ENCODE assay signal across 8 cellular contexts in the genomic region with DNA sequence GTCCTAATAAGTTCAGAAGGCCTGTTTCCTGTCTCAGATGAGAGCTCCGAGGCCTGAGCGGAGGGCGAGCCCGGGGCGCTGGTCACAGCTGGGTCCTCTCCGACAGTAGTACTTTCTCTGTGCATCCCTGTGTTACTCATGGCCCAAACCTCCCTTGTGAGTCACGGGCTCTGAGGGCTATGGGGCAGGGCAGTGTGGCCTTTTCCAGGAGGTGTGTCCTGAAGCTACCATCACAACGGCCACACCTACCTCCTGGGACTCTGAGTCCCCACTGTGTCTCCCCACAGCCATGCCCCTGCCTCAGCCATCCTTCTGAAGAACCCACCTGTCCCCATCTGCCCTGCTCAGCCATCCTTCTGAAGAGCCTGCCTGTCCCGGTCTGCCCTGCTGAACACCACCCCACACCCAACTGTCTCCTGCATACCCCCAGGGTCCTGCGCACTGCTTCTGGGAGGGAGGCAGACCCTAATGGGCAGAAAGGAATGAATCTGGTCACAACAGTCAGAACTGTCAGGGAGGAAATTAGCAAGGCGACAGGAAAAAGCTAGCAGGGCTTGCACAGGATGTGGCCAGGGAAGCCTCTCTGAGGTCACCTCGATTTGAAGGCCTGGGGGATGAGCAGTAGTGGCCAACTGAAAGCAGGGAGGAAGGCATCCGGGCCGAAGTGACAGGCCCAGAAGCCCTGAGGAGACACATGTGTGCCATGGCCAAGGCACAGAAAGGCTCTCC.
DNase-seq lines count a peak whose midpoint lies in the region; ATAC-seq and TF ChIP-seq lines count a peak whose summit lies in the region.

No MANE protein-coding gene starts in this region.

- H3F3A ChIP-seq in DOHH2 (ENCODE audit: control insufficient read depth, insufficient read depth) = no peaks in the 10 kb centered on the region

- 80% methylated on average over 12 of the region's 14 CpGs for WGBS in suprapubic skin

- TF ChIP-seq EP300 in suprapubic skin (IDR thresholded peaks at IDR 0.05) = no peak

- ATAC-seq in GM21825 (IDR thresholded peaks at IDR 0.05; ENCODE audit: unreplicated experiment) = peak; percentile 63
- peak; percentile 15; the same call in 1 of the 3 replicates for ATAC-seq in SK-N-SH treated with all-trans-retinoic acid at 6 μM for 48 hours

- no peaks in the 10 kb centered on the region for H3K9me3 ChIP-seq in DOHH2 (ENCODE audit: control insufficient read depth, insufficient read depth, low read length)
- H3K9me3 ChIP-seq in suprapubic skin = no peaks in the 10 kb centered on the region

- H3K4me3 ChIP-seq in DOHH2 (ENCODE audit: low read length) (no peak overlapping the region), suprapubic skin (no peak overlapping the region)

- TF ChIP-seq CTCF in DOHH2 (IDR thresholded peaks at IDR 0.05; ENCODE audit: low read depth, low read length, poor library complexity, severe bottlenecking) = no peak
- TF ChIP-seq CTCF in suprapubic skin (IDR thresholded peaks at IDR 0.05) = no peak

- no peaks in the 10 kb centered on the region for H3K27me3 ChIP-seq in DOHH2 (ENCODE audit: control insufficient read depth, low read length)
- no peaks in the 10 kb centered on the region for H3K27me3 ChIP-seq in suprapubic skin

- H3K27ac ChIP-seq in DOHH2 (ENCODE audit: low read depth, low read length) = no peak overlapping the region
- no peak overlapping the region for H3K27ac ChIP-seq in suprapubic skin

- H3K4me2 ChIP-seq in DOHH2 (ENCODE audit: low read length) = peak overlapping the region; percentile 8; the same call in 1 of the 2 replicates

- H3K79me2 ChIP-seq in DOHH2 (ENCODE audit: control insufficient read depth, low read length) = no peaks in the 10 kb centered on the region

- no peaks in the 10 kb centered on the region for H3K9me2 ChIP-seq in DOHH2 (replicated peaks; ENCODE audit: control insufficient read depth, low read length)

- no peaks in the 10 kb centered on the region for H4K20me1 ChIP-seq in DOHH2 (ENCODE audit: control insufficient read depth, insufficient read depth, low read depth, low read length)

- DNase-seq in glomerular visceral epithelial cell (ENCODE audit: extremely low spot score) = peak; percentile 71
- no peak for DNase-seq in epidermal melanocyte (ENCODE audit: insufficient read length, low spot score)
- no peak for DNase-seq in NCI-H2227 treated with DMSO at 0.1 percent for 48 hours (lab: John Stamatoyannopoulos, UW)
- DNase-seq in NCI-H1092 (lab: John Stamatoyannopoulos, UW) = no peak
- DNase-seq in suprapubic skin (ENCODE audit: low spot score in 2 of 2) = no peak

- TF ChIP-seq POLR2A in suprapubic skin (IDR thresholded peaks at IDR 0.05) = no peak

- H3K4me1 ChIP-seq in DOHH2 (ENCODE audit: control insufficient read depth, low read length) (peaks cover 16% of the 10 kb centered on the region), suprapubic skin (peaks cover 10% of the 10 kb centered on the region)

- H3K36me3 ChIP-seq in DOHH2 (ENCODE audit: control insufficient read depth, low read length) (no peaks in the 10 kb centered on the region), suprapubic skin (no peaks in the 10 kb centered on the region)

TF ChIP-seq in SK-N-SH treated with all-trans-retinoic acid at 6 μM for 48 hours, 23 proteins besides CTCF, POLR2A, EP300 and RAD21:
- TF ChIP-seq ZC3H10 (CRISPR knock-in tag; IDR thresholded peaks at IDR 0.05) (no peak), ZNF8 (CRISPR knock-in tag; IDR thresholded peaks at IDR 0.05) (no peak), CSDC2 (CRISPR knock-in tag; IDR thresholded peaks at IDR 0.05) (no peak), ZNF565 (CRISPR knock-in tag; conservative IDR thresholded peaks at IDR 0.05; ENCODE audit: low read depth) (no peak), GLIS3 (CRISPR knock-in tag; IDR thresholded peaks at IDR 0.05) (no peak), ESRRG (CRISPR knock-in tag; IDR thresholded peaks at IDR 0.05) (no peak), ISL1 (CRISPR knock-in tag; IDR thresholded peaks at IDR 0.05) (no peak), OSR1 (CRISPR knock-in tag; IDR thresholded peaks at IDR 0.05) (no peak), TOX (CRISPR knock-in tag; IDR thresholded peaks at IDR 0.05; ENCODE audit: borderline replicate concordance) (no peak), PPARA (CRISPR knock-in tag; IDR thresholded peaks at IDR 0.05; ENCODE audit: borderline replicate concordance) (no peak), RARB (CRISPR knock-in tag; IDR thresholded peaks at IDR 0.05) (no peak), TCF4 (CRISPR knock-in tag; IDR thresholded peaks at IDR 0.05; ENCODE audit: borderline replicate concordance) (no peak), SNAI2 (CRISPR knock-in tag; IDR thresholded peaks at IDR 0.05) (no peak), ARNTL (CRISPR knock-in tag; IDR thresholded peaks at IDR 0.05; ENCODE audit: borderline replicate concordance, low read depth) (no peak)
- TF ChIP-seq, protein P1, sequence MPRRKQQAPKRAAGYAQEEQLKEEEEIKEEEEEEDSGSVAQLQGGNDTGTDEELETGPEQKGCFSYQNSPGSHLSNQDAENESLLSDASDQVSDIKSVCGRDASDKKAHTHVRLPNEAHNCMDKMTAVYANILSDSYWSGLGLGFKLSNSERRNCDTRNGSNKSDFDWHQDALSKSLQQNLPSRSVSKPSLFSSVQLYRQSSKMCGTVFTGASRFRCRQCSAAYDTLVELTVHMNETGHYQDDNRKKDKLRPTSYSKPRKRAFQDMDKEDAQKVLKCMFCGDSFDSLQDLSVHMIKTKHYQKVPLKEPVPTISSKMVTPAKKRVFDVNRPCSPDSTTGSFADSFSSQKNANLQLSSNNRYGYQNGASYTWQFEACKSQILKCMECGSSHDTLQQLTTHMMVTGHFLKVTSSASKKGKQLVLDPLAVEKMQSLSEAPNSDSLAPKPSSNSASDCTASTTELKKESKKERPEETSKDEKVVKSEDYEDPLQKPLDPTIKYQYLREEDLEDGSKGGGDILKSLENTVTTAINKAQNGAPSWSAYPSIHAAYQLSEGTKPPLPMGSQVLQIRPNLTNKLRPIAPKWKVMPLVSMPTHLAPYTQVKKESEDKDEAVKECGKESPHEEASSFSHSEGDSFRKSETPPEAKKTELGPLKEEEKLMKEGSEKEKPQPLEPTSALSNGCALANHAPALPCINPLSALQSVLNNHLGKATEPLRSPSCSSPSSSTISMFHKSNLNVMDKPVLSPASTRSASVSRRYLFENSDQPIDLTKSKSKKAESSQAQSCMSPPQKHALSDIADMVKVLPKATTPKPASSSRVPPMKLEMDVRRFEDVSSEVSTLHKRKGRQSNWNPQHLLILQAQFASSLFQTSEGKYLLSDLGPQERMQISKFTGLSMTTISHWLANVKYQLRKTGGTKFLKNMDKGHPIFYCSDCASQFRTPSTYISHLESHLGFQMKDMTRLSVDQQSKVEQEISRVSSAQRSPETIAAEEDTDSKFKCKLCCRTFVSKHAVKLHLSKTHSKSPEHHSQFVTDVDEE (CRISPR knock-in tag; IDR thresholded peaks at IDR 0.05) = no peak
- TF ChIP-seq, protein P2, sequence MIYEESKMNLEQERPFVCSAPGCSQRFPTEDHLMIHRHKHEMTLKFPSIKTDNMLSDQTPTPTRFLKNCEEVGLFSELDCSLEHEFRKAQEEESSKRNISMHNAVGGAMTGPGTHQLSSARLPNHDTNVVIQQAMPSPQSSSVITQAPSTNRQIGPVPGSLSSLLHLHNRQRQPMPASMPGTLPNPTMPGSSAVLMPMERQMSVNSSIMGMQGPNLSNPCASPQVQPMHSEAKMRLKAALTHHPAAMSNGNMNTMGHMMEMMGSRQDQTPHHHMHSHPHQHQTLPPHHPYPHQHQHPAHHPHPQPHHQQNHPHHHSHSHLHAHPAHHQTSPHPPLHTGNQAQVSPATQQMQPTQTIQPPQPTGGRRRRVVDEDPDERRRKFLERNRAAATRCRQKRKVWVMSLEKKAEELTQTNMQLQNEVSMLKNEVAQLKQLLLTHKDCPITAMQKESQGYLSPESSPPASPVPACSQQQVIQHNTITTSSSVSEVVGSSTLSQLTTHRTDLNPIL (CRISPR knock-in tag; IDR thresholded peaks at IDR 0.05; ENCODE audit: low read depth) = no peak
- TF ChIP-seq, protein P3, sequence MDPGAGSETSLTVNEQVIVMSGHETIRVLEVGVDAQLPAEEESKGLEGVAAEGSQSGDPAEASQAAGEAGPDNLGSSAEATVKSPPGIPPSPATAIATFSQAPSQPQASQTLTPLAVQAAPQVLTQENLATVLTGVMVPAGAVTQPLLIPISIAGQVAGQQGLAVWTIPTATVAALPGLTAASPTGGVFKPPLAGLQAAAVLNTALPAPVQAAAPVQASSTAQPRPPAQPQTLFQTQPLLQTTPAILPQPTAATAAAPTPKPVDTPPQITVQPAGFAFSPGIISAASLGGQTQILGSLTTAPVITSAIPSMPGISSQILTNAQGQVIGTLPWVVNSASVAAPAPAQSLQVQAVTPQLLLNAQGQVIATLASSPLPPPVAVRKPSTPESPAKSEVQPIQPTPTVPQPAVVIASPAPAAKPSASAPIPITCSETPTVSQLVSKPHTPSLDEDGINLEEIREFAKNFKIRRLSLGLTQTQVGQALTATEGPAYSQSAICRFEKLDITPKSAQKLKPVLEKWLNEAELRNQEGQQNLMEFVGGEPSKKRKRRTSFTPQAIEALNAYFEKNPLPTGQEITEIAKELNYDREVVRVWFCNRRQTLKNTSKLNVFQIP (CRISPR knock-in tag; IDR thresholded peaks at IDR 0.05; ENCODE audit: borderline replicate concordance, low read depth) = no peak
- TF ChIP-seq, protein P4, sequence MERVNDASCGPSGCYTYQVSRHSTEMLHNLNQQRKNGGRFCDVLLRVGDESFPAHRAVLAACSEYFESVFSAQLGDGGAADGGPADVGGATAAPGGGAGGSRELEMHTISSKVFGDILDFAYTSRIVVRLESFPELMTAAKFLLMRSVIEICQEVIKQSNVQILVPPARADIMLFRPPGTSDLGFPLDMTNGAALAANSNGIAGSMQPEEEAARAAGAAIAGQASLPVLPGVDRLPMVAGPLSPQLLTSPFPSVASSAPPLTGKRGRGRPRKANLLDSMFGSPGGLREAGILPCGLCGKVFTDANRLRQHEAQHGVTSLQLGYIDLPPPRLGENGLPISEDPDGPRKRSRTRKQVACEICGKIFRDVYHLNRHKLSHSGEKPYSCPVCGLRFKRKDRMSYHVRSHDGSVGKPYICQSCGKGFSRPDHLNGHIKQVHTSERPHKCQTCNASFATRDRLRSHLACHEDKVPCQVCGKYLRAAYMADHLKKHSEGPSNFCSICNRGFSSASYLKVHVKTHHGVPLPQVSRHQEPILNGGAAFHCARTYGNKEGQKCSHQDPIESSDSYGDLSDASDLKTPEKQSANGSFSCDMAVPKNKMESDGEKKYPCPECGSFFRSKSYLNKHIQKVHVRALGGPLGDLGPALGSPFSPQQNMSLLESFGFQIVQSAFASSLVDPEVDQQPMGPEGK (CRISPR knock-in tag; IDR thresholded peaks at IDR 0.05; ENCODE audit: borderline replicate concordance) = no peak
